ENCODE assay signal across 1 cellular context in the genomic region with DNA sequence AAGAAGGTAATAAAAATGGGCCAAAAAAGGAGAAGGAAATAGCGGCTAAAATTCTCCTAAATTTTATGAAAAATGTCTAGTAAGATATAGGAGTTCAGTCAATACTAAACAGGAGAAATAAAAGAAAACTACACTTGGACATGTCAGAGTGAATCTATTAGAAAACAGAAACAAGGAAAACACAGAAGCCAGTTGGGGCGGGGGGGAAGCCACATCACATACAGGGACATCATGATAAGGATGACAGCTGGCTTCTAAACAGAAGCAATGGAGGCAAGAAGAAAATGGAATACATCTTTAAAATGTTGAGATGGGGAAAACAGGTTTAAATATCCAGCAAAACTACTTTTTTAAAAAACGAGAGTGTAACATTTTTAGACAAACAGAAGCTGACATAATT.
A peak's percentile ranks its signal among the peaks of the same experiment; 100 is the strongest.
TF ChIP-seq lines count a peak whose summit lies in the region.

No MANE protein-coding gene starts in this region.

TF ChIP-seq in K562, 482 proteins besides CTCF, POLR2A, EP300 and RAD21 (continued from another document):
- TF ChIP-seq, protein P1, sequence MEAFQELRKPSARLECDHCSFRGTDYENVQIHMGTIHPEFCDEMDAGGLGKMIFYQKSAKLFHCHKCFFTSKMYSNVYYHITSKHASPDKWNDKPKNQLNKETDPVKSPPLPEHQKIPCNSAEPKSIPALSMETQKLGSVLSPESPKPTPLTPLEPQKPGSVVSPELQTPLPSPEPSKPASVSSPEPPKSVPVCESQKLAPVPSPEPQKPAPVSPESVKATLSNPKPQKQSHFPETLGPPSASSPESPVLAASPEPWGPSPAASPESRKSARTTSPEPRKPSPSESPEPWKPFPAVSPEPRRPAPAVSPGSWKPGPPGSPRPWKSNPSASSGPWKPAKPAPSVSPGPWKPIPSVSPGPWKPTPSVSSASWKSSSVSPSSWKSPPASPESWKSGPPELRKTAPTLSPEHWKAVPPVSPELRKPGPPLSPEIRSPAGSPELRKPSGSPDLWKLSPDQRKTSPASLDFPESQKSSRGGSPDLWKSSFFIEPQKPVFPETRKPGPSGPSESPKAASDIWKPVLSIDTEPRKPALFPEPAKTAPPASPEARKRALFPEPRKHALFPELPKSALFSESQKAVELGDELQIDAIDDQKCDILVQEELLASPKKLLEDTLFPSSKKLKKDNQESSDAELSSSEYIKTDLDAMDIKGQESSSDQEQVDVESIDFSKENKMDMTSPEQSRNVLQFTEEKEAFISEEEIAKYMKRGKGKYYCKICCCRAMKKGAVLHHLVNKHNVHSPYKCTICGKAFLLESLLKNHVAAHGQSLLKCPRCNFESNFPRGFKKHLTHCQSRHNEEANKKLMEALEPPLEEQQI (IDR thresholded peaks at IDR 0.05) = peak; percentile 62; the same call in 1 of the 2 replicates
- TF ChIP-seq CBX5 (IDR thresholded peaks at IDR 0.05; ENCODE audit: borderline replicate concordance, low read depth) (peak; percentile 89), EP400 (IDR thresholded peaks at IDR 0.05) (0 out of 2 replicates have a peak, but pooled peaks have one; percentile 22), TRIM28 (IDR thresholded peaks at IDR 0.05) (peak; percentile 95), SMARCA5 (IDR thresholded peaks at IDR 0.05) (0 out of 2 replicates have a peak, but pooled peaks have one; percentile 38), ARID2 (IDR thresholded peaks at IDR 0.05) (0 out of 2 replicates have a peak, but pooled peaks have one; percentile 23), NFIC (IDR thresholded peaks at IDR 0.05) (0 out of 2 replicates have a peak, but pooled peaks have one; percentile 7), ZNF780A (CRISPR knock-in tag; IDR thresholded peaks at IDR 0.05) (no peak), TRIM24 (IDR thresholded peaks at IDR 0.05) (peak; percentile 68 to 84), BCL6 (CRISPR knock-in tag; IDR thresholded peaks at IDR 0.05) (no peak), PHF20 (IDR thresholded peaks at IDR 0.05; ENCODE audit: partially characterized antibody) (no peak)
- TF ChIP-seq, protein P2, sequence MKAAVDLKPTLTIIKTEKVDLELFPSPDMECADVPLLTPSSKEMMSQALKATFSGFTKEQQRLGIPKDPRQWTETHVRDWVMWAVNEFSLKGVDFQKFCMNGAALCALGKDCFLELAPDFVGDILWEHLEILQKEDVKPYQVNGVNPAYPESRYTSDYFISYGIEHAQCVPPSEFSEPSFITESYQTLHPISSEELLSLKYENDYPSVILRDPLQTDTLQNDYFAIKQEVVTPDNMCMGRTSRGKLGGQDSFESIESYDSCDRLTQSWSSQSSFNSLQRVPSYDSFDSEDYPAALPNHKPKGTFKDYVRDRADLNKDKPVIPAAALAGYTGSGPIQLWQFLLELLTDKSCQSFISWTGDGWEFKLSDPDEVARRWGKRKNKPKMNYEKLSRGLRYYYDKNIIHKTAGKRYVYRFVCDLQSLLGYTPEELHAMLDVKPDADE (conservative IDR thresholded peaks at IDR 0.05; ENCODE audit: control insufficient read depth, low read depth, low read length) = no peak
- TF ChIP-seq, protein P3, sequence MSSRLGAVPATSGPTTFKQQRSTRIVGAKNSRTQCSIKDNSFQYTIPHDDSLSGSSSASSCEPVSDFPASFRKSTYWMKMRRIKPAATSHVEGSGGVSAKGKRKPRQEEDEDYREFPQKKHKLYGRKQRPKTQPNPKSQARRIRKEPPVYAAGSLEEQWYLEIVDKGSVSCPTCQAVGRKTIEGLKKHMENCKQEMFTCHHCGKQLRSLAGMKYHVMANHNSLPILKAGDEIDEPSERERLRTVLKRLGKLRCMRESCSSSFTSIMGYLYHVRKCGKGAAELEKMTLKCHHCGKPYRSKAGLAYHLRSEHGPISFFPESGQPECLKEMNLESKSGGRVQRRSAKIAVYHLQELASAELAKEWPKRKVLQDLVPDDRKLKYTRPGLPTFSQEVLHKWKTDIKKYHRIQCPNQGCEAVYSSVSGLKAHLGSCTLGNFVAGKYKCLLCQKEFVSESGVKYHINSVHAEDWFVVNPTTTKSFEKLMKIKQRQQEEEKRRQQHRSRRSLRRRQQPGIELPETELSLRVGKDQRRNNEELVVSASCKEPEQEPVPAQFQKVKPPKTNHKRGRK (tag; IDR thresholded peaks at IDR 0.05) = peak; percentile 43; the same call in 1 of the 2 replicates
- TF ChIP-seq, protein P4, sequence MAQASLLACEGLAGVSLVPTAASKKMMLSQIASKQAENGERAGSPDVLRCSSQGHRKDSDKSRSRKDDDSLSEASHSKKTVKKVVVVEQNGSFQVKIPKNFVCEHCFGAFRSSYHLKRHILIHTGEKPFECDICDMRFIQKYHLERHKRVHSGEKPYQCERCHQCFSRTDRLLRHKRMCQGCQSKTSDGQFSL (CRISPR knock-in tag; IDR thresholded peaks at IDR 0.05) = peak; percentile 90
- TF ChIP-seq, protein P4 (tag; IDR thresholded peaks at IDR 0.05) = 0 out of 4 replicates have a peak, but pooled peaks of 1 of the 2 experiments have one; percentile 71
- TF ChIP-seq, protein P5, sequence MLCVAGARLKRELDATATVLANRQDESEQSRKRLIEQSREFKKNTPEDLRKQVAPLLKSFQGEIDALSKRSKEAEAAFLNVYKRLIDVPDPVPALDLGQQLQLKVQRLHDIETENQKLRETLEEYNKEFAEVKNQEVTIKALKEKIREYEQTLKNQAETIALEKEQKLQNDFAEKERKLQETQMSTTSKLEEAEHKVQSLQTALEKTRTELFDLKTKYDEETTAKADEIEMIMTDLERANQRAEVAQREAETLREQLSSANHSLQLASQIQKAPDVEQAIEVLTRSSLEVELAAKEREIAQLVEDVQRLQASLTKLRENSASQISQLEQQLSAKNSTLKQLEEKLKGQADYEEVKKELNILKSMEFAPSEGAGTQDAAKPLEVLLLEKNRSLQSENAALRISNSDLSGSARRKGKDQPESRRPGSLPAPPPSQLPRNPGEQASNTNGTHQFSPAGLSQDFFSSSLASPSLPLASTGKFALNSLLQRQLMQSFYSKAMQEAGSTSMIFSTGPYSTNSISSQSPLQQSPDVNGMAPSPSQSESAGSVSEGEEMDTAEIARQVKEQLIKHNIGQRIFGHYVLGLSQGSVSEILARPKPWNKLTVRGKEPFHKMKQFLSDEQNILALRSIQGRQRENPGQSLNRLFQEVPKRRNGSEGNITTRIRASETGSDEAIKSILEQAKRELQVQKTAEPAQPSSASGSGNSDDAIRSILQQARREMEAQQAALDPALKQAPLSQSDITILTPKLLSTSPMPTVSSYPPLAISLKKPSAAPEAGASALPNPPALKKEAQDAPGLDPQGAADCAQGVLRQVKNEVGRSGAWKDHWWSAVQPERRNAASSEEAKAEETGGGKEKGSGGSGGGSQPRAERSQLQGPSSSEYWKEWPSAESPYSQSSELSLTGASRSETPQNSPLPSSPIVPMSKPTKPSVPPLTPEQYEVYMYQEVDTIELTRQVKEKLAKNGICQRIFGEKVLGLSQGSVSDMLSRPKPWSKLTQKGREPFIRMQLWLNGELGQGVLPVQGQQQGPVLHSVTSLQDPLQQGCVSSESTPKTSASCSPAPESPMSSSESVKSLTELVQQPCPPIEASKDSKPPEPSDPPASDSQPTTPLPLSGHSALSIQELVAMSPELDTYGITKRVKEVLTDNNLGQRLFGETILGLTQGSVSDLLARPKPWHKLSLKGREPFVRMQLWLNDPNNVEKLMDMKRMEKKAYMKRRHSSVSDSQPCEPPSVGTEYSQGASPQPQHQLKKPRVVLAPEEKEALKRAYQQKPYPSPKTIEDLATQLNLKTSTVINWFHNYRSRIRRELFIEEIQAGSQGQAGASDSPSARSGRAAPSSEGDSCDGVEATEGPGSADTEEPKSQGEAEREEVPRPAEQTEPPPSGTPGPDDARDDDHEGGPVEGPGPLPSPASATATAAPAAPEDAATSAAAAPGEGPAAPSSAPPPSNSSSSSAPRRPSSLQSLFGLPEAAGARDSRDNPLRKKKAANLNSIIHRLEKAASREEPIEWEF (CRISPR knock-in tag; IDR thresholded peaks at IDR 0.05) = no peak
- TF ChIP-seq, protein P6, sequence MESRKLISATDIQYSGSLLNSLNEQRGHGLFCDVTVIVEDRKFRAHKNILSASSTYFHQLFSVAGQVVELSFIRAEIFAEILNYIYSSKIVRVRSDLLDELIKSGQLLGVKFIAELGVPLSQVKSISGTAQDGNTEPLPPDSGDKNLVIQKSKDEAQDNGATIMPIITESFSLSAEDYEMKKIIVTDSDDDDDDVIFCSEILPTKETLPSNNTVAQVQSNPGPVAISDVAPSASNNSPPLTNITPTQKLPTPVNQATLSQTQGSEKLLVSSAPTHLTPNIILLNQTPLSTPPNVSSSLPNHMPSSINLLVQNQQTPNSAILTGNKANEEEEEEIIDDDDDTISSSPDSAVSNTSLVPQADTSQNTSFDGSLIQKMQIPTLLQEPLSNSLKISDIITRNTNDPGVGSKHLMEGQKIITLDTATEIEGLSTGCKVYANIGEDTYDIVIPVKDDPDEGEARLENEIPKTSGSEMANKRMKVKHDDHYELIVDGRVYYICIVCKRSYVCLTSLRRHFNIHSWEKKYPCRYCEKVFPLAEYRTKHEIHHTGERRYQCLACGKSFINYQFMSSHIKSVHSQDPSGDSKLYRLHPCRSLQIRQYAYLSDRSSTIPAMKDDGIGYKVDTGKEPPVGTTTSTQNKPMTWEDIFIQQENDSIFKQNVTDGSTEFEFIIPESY (CRISPR knock-in tag; IDR thresholded peaks at IDR 0.05) = peak; percentile 88
- TF ChIP-seq, protein P7, sequence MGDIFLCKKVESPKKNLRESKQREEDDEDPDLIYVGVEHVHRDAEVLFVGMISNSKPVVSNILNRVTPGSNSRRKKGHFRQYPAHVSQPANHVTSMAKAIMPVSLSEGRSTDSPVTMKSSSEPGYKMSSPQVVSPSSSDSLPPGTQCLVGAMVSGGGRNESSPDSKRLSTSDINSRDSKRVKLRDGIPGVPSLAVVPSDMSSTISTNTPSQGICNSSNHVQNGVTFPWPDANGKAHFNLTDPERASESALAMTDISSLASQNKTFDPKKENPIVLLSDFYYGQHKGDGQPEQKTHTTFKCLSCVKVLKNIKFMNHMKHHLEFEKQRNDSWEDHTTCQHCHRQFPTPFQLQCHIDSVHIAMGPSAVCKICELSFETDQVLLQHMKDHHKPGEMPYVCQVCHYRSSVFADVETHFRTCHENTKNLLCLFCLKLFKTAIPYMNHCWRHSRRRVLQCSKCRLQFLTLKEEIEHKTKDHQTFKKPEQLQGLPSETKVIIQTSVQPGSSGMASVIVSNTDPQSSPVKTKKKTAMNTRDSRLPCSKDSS (IDR thresholded peaks at IDR 0.05; ENCODE audit: low read depth, partially characterized antibody) = peak; percentile 60
- TF ChIP-seq, protein P8, sequence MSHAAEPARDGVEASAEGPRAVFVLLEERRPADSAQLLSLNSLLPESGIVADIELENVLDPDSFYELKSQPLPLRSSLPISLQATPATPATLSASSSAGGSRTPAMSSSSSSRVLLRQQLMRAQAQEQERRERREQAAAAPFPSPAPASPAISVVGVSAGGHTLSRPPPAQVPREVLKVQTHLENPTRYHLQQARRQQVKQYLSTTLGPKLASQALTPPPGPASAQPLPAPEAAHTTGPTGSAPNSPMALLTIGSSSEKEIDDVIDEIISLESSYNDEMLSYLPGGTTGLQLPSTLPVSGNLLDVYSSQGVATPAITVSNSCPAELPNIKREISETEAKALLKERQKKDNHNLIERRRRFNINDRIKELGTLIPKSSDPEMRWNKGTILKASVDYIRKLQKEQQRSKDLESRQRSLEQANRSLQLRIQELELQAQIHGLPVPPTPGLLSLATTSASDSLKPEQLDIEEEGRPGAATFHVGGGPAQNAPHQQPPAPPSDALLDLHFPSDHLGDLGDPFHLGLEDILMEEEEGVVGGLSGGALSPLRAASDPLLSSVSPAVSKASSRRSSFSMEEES (CRISPR knock-in tag; IDR thresholded peaks at IDR 0.05) = no peak
